In genomic region chr17:61928101-61928436, GRCh38 we compare ENCODE assay signal across 8 cellular contexts. TPM values are rescaled to one million over a fixed set of nuclear protein-coding genes. Genes with fewer than 3 reads are reported as not detected.
A peak's percentile ranks its signal among the peaks of the same experiment; 100 is the strongest.
DNase-seq lines count a peak whose midpoint lies in the region; ATAC-seq and TF ChIP-seq lines count a peak whose summit lies in the region.

No MANE protein-coding gene starts in this region.

- CTCF ChIA-PET in Panc1 (lab: Charles Lee), result no interaction called here

- WGBS in smooth muscle cell (ENCODE audit: low lambda C conversion rate), result 52% methylated on average over 4 of the region's 4 CpGs

- no peaks in the 10 kb centered on the region for H3F3A ChIP-seq in smooth muscle cell (ENCODE audit: low read depth)

- TF ChIP-seq CTCF in Panc1 (IDR thresholded peaks at IDR 0.05), result no peak
- no peak for TF ChIP-seq CTCF in fibroblast of lung (conservative IDR thresholded peaks at IDR 0.05 in 1 of 2, IDR thresholded peaks at IDR 0.05 in 1 of 2; ENCODE audit: low read depth in 1 of 2, low read length in 2 of 2)
- TF ChIP-seq CTCF in smooth muscle cell (IDR thresholded peaks at IDR 0.05; ENCODE audit: borderline replicate concordance, insufficient read depth, poor library complexity, severe bottlenecking), result no peak

- H4K20me1 ChIP-seq in fibroblast of lung (ENCODE audit: control insufficient read depth, extremely low read depth, insufficient read depth, low read length), result no peaks in the 10 kb centered on the region
- H4K20me1 ChIP-seq in smooth muscle cell (ENCODE audit: low read depth), result no peaks in the 10 kb centered on the region

- ATAC-seq in GM21619 (IDR thresholded peaks at IDR 0.05; ENCODE audit: unreplicated experiment) (peak; percentile 8), Panc1 (peak; percentile 42; the same call in 1 of the 2 replicates), GM19023 (IDR thresholded peaks at IDR 0.05; ENCODE audit: unreplicated experiment) (no peak)

- H3K9me3 ChIP-seq in Panc1 (ENCODE audit: control insufficient read depth, insufficient read depth, low read depth, low read length) (no peaks in the 10 kb centered on the region), fibroblast of lung (ENCODE audit: control insufficient read depth, insufficient read depth, low read depth, low read length) (no peaks in the 10 kb centered on the region), smooth muscle cell (replicated peaks; ENCODE audit: low read depth) (no peaks in the 10 kb centered on the region)

- H3K9ac ChIP-seq in fibroblast of lung (ENCODE audit: insufficient read depth, low read length) (no peak overlapping the region), smooth muscle cell (ENCODE audit: low read depth) (no peak overlapping the region)

- H3K4me3 ChIP-seq in Panc1 (ENCODE audit: low read depth in 2 of 2, low read length in 2 of 2), result peak overlapping the region; percentile 77 to 96
- peak overlapping the region in 2 of 4 experiments; percentile 89 to 90 for H3K4me3 ChIP-seq in fibroblast of lung (replicated peaks in 1 of 4; ENCODE audit: control extremely low read depth in 1 of 4, insufficient read depth in 1 of 4, low read depth in 3 of 4, low read length in 4 of 4)
- H3K4me3 ChIP-seq in smooth muscle cell, result peak overlapping the region; percentile 75

- H3K27ac ChIP-seq in Panc1 (ENCODE audit: low read length), result peak overlapping the region; percentile 95
- peak overlapping the region; percentile 92 for H3K27ac ChIP-seq in fibroblast of lung (ENCODE audit: insufficient read depth, low read length)
- peak overlapping the region; percentile 78 for H3K27ac ChIP-seq in smooth muscle cell (ENCODE audit: low read depth)

- H2AFZ ChIP-seq in fibroblast of lung (ENCODE audit: low read length), result peak overlapping the region; percentile 88
- peak overlapping the region; percentile 90 for H2AFZ ChIP-seq in smooth muscle cell (ENCODE audit: low read depth)

- H3K27me3 ChIP-seq in Panc1 (ENCODE audit: control insufficient read depth, insufficient read depth, low read length), result no peaks in the 10 kb centered on the region
- no peaks in the 10 kb centered on the region for H3K27me3 ChIP-seq in fibroblast of lung (ENCODE audit: control insufficient read depth, insufficient read depth, low read length)
- no peaks in the 10 kb centered on the region for H3K27me3 ChIP-seq in smooth muscle cell (ENCODE audit: low read depth)

- DNase-seq in Panc1 (ENCODE audit: low read depth, low spot score), result no peak
- DNase-seq in fibroblast of lung (ENCODE audit: low read depth in 2 of 2), result no peak
- no peak for DNase-seq in smooth muscle cell (lab: John Stamatoyannopoulos, UW; ENCODE audit: unreplicated experiment)
- DNase-seq in activated CD4-positive, CD25-positive, alpha-beta regulatory T cell (lab: John Stamatoyannopoulos, UW), result no peak
- no peak for DNase-seq in COLO829 (ENCODE audit: low spot score)
- DNase-seq in HK-2 (ENCODE audit: unreplicated experiment), result no peak

- H3K4me1 ChIP-seq in Panc1 (ENCODE audit: control insufficient read depth, insufficient read depth, low read length) (peaks cover 16% of the 10 kb centered on the region), fibroblast of lung (ENCODE audit: control insufficient read depth, extremely low read depth, insufficient read depth, low read length) (peaks cover 3% of the 10 kb centered on the region), smooth muscle cell (ENCODE audit: low read depth) (peaks cover 6% of the 10 kb centered on the region)

- no TSS peak for BruUV-seq in Panc1 (replicated peaks; lab: Mats Ljungman, UMichigan)

- POLR2A ChIA-PET in Panc1 (lab: Charles Lee), result no interaction called here

- H3K79me2 ChIP-seq in fibroblast of lung (ENCODE audit: control insufficient read depth, insufficient read depth, low read length), result peaks cover 4% of the 10 kb centered on the region
- H3K79me2 ChIP-seq in smooth muscle cell (ENCODE audit: low read depth), result no peaks in the 10 kb centered on the region

- H3K4me2 ChIP-seq in fibroblast of lung (ENCODE audit: extremely low read depth, insufficient read depth, low read length), result peak overlapping the region; percentile 49
- H3K4me2 ChIP-seq in smooth muscle cell, result peak overlapping the region; percentile 85

- in situ Hi-C loops in Panc1 (cut with HindIII; ENCODE audit: low pct_unique_long_range_greater_than_20kb, low sequenced_read_pairs), result no loop called here

- intact Hi-C loops in Panc1 (cut with micrococcal nuclease; ENCODE audit: unreplicated experiment), result no loop called here

- H3K36me3 ChIP-seq in Panc1 (ENCODE audit: control insufficient read depth, insufficient read depth, low read length) (peaks cover 14% of the 10 kb centered on the region), fibroblast of lung (ENCODE audit: control insufficient read depth, insufficient read depth, low read length) (no peaks in the 10 kb centered on the region), smooth muscle cell (ENCODE audit: low read depth) (peaks cover 5% of the 10 kb centered on the region)

RNA-seq across cellular contexts. Expression of gene INTS2, which starts 0.3 kb away (rescaled TPM):
- total RNA-seq in Panc1 (2021; ENCODE audit: unreplicated experiment), result 32.5 TPM
- 9.1 TPM for polyA plus RNA-seq in Panc1 (2012; ENCODE audit: insufficient read length)
- total RNA-seq in fibroblast of lung, result 16.0 and 17.2 TPM in 2 replicates
- 8.9 and 9.3 TPM in 2 replicates for polyA plus RNA-seq in fibroblast of lung
- polyA plus RNA-seq in fibroblast of lung (2012), result 3.9 and 4.1 TPM in 2 replicates
- polyA minus RNA-seq in fibroblast of lung (ENCODE audit: low replicate concordance), result 3.5 and 5.6 TPM in 2 replicates
- 13.8 and 15.5 TPM in 2 replicates for total RNA-seq in smooth muscle cell
- polyA plus RNA-seq in smooth muscle cell, result 3.6 and 3.9 TPM in 2 replicates
